In the genomic region with DNA sequence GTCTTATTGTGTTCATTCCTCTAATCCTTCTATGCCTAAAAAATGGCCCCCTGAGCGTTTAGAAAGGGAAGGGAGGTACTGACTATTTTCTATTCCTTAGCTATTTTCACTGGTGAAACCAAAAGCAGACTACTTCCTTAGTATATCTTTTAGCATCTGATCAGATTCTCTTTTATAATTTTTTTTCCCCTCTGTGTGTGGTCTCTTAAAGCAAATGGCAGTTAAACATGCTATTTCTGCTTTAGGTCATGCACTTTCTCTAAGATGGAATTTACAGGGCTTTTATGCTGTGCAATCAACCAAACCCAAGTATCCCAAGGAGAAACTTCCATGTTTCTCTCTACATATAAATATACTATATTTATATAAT, we compare ENCODE assay signal across 1 cellular context.
TF ChIP-seq lines count a peak whose summit lies in the region.

No MANE protein-coding gene starts in this region.

TF ChIP-seq in IMR-90, 13 proteins besides CTCF, POLR2A, EP300 and RAD21 (continued from another document):
- TF ChIP-seq, protein P1, sequence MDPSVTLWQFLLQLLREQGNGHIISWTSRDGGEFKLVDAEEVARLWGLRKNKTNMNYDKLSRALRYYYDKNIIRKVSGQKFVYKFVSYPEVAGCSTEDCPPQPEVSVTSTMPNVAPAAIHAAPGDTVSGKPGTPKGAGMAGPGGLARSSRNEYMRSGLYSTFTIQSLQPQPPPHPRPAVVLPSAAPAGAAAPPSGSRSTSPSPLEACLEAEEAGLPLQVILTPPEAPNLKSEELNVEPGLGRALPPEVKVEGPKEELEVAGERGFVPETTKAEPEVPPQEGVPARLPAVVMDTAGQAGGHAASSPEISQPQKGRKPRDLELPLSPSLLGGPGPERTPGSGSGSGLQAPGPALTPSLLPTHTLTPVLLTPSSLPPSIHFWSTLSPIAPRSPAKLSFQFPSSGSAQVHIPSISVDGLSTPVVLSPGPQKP (IDR thresholded peaks at IDR 0.05; ENCODE audit: borderline replicate concordance, low read depth, low read length), result no peak
- TF ChIP-seq BHLHE40 (IDR thresholded peaks at IDR 0.05; ENCODE audit: low read depth, low read length), result no peak
- no peak for TF ChIP-seq RFX5 (IDR thresholded peaks at IDR 0.05; ENCODE audit: low read depth, low read length)
- TF ChIP-seq CEBPB (IDR thresholded peaks at IDR 0.05; ENCODE audit: low read depth, low read length), result no peak
